In the genomic region with DNA sequence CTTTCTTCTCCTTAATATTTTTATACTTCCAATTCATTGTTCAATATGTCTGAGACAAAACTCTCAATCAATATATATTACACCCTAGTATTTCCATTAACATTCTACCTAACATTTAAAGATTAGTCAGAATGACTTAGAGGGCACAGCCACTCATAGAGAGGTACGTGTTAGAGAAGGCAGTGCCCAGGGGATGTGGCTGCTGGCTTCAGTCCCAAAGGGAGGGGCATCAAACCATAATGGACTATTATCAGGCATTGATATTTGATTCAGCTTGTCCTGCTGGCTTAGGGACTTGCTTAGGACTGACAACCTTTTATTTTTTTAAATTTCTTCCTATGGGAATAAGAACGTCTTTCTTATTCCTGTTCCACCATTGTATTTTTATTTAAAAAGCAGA, we compare ENCODE assay signal across 11 cellular contexts.
"Had no signal": no experiment of that assay in that cellular context is flagged by ENCODE, and none has a peak within 500 bp of the region (broad histone marks: within the 10 kb centered on the region; RNA-seq: fewer than 3 reads in every experiment).

No MANE protein-coding gene starts in this region.

- H3K27ac Mint-ChIP-seq: activated CD4-positive, alpha-beta T cell treated with anti-CD3 and anti-CD28 coated beads, Interleukin-2, amount 10 ng/mL, durations not matched to agents 7 days and 5 days; activated naive CD4-positive, alpha-beta T cell treated with anti-CD3 and anti-CD28 coated beads for 36 hours; activated T-helper 17 cell treated with anti-CD3 and anti-CD28 coated beads, Interleukin-2, amount 50 U/mL, for 72 hours had no signal

- H3K27me3 ChIP-seq: cardiac muscle cell, gastroesophageal sphincter, thyroid gland, vagina had no signal

- H3K4me3 ChIP-seq: cardiac muscle cell, gastroesophageal sphincter, skin epidermis, thyroid gland, vagina had no signal

- H3K36me3 ChIP-seq: cardiac muscle cell, gastroesophageal sphincter, thyroid gland, vagina had no signal

- H3K4me1 Mint-ChIP-seq: activated CD4-positive, alpha-beta T cell treated with anti-CD3 and anti-CD28 coated beads, Interleukin-2, amount 10 ng/mL, durations not matched to agents 7 days and 5 days; activated T-helper 17 cell treated with anti-CD3 and anti-CD28 coated beads, Interleukin-2, amount 50 U/mL, for 72 hours had no signal

- H3K4me3 Mint-ChIP-seq: activated CD4-positive, alpha-beta T cell treated with anti-CD3 and anti-CD28 coated beads, Interleukin-2, amount 10 ng/mL, durations not matched to agents 7 days and 5 days; activated naive CD4-positive, alpha-beta T cell treated with anti-CD3 and anti-CD28 coated beads for 36 hours; activated T-helper 17 cell treated with anti-CD3 and anti-CD28 coated beads, Interleukin-2, amount 50 U/mL, for 72 hours had no signal

- DNase-seq: activated CD4-positive, alpha-beta T cell treated with anti-CD3 and anti-CD28 coated beads, Interleukin-2, amount 10 ng/mL, durations not matched to agents 7 days and 5 days; activated CD4-positive, CD25-positive, alpha-beta regulatory T cell; activated naive CD4-positive, alpha-beta T cell treated with anti-CD3 and anti-CD28 coated beads for 36 hours; activated T-cell treated with anti-CD3 and anti-CD28 coated beads for 4 hours; kidney; thyroid gland had no signal

- H3K4me1 ChIP-seq: gastroesophageal sphincter, thyroid gland, vagina had no signal

- H3K27me3 Mint-ChIP-seq: activated CD4-positive, alpha-beta T cell treated with anti-CD3 and anti-CD28 coated beads, Interleukin-2, amount 10 ng/mL, durations not matched to agents 7 days and 5 days; activated T-helper 17 cell treated with anti-CD3 and anti-CD28 coated beads, Interleukin-2, amount 50 U/mL, for 72 hours had no signal

- H3K9me3 ChIP-seq: gastroesophageal sphincter, thyroid gland, vagina had no signal

- H3K27ac ChIP-seq: cardiac muscle cell, gastroesophageal sphincter, skin epidermis, thyroid gland, vagina had no signal
